ENCODE assay signal across 20 cellular contexts in genomic region chr5:66639036-66639435, GRCh38.
"Had no signal": no experiment of that assay in that cellular context is flagged by ENCODE, and none has a peak within 500 bp of the region (broad histone marks: within the 10 kb centered on the region; RNA-seq: fewer than 3 reads in every experiment).

No MANE protein-coding gene starts in this region.

- H3K27ac ChIP-seq: spleen, thyroid gland had no signal

- DNase-seq: activated CD4-positive, alpha-beta T cell treated with anti-CD3 and anti-CD28 coated beads, Interleukin-2, amount 10 ng/mL, durations not matched to agents 24 days and 14 days; activated CD8-positive, alpha-beta T cell treated with anti-CD3 and anti-CD28 coated beads for 36 hours; activated naive CD4-positive, alpha-beta T cell treated with Interleukin-2 at 50 U/mL for 16 hours; activated naive CD8-positive, alpha-beta T cell treated with anti-CD3 and anti-CD28 coated beads, Interleukin-2, amount 10 ng/mL, durations not matched to agents 7 days and 5 days; activated T-cell treated with anti-CD3 and anti-CD28 coated beads, Interleukin-2, amount 50 U/mL, for 24 hours; amygdala; caudate nucleus; foreskin melanocyte; glutamatergic neuron; hippocampal formation; left colon; nephron progenitor cell; nucleus accumbens; posterior cingulate gyrus; spleen; stimulated activated naive CD4-positive, alpha-beta T cell; T-helper 9 cell; thyroid gland had no signal

- H3K4me3 ChIP-seq: lung, spleen, thyroid gland had no signal

- ATAC-seq: activated CD8-positive, alpha-beta T cell treated with anti-CD3 and anti-CD28 coated beads for 36 hours; left colon had no signal

- H3K27me3 ChIP-seq: spleen, thyroid gland had no signal

- H3K36me3 ChIP-seq: spleen, thyroid gland had no signal

- FAIRE-seq: islet of Langerhans had no signal

- H3K9me3 ChIP-seq: thyroid gland had no signal

- H3K4me1 ChIP-seq: thyroid gland had no signal
